Comparison of ENCODE assay signal across 2 cellular contexts in genomic region chr7:36029311-36029710, GRCh38.
TF ChIP-seq lines count a peak whose summit lies in the region.

No MANE protein-coding gene starts in this region.

TF ChIP-seq in HepG2, 621 proteins besides CTCF, POLR2A, EP300 and RAD21:
- no peak for TF ChIP-seq NRL (CRISPR knock-in tag; IDR thresholded peaks at IDR 0.05; ENCODE audit: borderline replicate concordance)
- TF ChIP-seq, protein P1, sequence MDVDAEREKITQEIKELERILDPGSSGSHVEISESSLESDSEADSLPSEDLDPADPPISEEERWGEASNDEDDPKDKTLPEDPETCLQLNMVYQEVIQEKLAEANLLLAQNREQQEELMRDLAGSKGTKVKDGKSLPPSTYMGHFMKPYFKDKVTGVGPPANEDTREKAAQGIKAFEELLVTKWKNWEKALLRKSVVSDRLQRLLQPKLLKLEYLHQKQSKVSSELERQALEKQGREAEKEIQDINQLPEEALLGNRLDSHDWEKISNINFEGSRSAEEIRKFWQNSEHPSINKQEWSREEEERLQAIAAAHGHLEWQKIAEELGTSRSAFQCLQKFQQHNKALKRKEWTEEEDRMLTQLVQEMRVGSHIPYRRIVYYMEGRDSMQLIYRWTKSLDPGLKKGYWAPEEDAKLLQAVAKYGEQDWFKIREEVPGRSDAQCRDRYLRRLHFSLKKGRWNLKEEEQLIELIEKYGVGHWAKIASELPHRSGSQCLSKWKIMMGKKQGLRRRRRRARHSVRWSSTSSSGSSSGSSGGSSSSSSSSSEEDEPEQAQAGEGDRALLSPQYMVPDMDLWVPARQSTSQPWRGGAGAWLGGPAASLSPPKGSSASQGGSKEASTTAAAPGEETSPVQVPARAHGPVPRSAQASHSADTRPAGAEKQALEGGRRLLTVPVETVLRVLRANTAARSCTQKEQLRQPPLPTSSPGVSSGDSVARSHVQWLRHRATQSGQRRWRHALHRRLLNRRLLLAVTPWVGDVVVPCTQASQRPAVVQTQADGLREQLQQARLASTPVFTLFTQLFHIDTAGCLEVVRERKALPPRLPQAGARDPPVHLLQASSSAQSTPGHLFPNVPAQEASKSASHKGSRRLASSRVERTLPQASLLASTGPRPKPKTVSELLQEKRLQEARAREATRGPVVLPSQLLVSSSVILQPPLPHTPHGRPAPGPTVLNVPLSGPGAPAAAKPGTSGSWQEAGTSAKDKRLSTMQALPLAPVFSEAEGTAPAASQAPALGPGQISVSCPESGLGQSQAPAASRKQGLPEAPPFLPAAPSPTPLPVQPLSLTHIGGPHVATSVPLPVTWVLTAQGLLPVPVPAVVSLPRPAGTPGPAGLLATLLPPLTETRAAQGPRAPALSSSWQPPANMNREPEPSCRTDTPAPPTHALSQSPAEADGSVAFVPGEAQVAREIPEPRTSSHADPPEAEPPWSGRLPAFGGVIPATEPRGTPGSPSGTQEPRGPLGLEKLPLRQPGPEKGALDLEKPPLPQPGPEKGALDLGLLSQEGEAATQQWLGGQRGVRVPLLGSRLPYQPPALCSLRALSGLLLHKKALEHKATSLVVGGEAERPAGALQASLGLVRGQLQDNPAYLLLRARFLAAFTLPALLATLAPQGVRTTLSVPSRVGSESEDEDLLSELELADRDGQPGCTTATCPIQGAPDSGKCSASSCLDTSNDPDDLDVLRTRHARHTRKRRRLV (CRISPR knock-in tag; IDR thresholded peaks at IDR 0.05), result no peak
- no peak for TF ChIP-seq CENPX (CRISPR knock-in tag; IDR thresholded peaks at IDR 0.05)
- no peak for TF ChIP-seq EHMT2 (IDR thresholded peaks at IDR 0.05; ENCODE audit: borderline replicate concordance, low read depth, low read length)
- TF ChIP-seq ZNF3 (CRISPR knock-in tag; IDR thresholded peaks at IDR 0.05), result no peak
- TF ChIP-seq AHR (CRISPR knock-in tag; IDR thresholded peaks at IDR 0.05), result no peak
- TF ChIP-seq MBNL3 (CRISPR knock-in tag; conservative IDR thresholded peaks at IDR 0.05), result no peak
- peak; percentile 77 for TF ChIP-seq MAFF (IDR thresholded peaks at IDR 0.05; ENCODE audit: low read depth, low read length)
- peak; percentile 59 to 80; a peak in 3 of 4 replicates for TF ChIP-seq MAFK (conservative IDR thresholded peaks at IDR 0.05 in 1 of 2, IDR thresholded peaks at IDR 0.05 in 1 of 2; ENCODE audit: low read length in 2 of 2)

TF ChIP-seq in K562, 482 proteins besides CTCF, POLR2A, EP300 and RAD21:
- TF ChIP-seq MAFK (IDR thresholded peaks at IDR 0.05; ENCODE audit: low read length) (peak; percentile 29; the same call in 1 of the 2 replicates), ZNF316 (IDR thresholded peaks at IDR 0.05) (peak; percentile 60), MAFG (tag; conservative IDR thresholded peaks at IDR 0.05) (peak; percentile 58), GMEB1 (CRISPR knock-in tag; IDR thresholded peaks at IDR 0.05) (no peak), MAFF (IDR thresholded peaks at IDR 0.05; ENCODE audit: low read length) (0 out of 2 replicates have a peak, but pooled peaks have one; percentile 14), NFIC (IDR thresholded peaks at IDR 0.05) (no peak), CBFB (CRISPR knock-in tag; IDR thresholded peaks at IDR 0.05) (no peak), MTA1 (IDR thresholded peaks at IDR 0.05; ENCODE audit: borderline replicate concordance) (no peak), MTA2 (IDR thresholded peaks at IDR 0.05; ENCODE audit: low read depth) (no peak), HDAC2 (IDR thresholded peaks at IDR 0.05) (no peak), C11orf30 (IDR thresholded peaks at IDR 0.05; ENCODE audit: low read depth) (peak; percentile 13; the same call in 1 of the 2 replicates)
- TF ChIP-seq, protein P2, sequence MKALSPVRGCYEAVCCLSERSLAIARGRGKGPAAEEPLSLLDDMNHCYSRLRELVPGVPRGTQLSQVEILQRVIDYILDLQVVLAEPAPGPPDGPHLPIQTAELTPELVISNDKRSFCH (CRISPR knock-in tag; IDR thresholded peaks at IDR 0.05), result no peak
- TF ChIP-seq, protein P2 (tag; IDR thresholded peaks at IDR 0.05), result no peak
